ENCODE assay signal across 1 cellular context in genomic region chr16:80540516-80541305, GRCh38.
TF ChIP-seq lines count a peak whose summit lies in the region.

Gene DYNLRB2 (plus strand): TSS chr16:80540993. CDS start chr16:80541077, 84 bp downstream.

TF ChIP-seq in K562, 482 proteins besides CTCF, POLR2A, EP300 and RAD21 (continued from another document and continues in another):
- TF ChIP-seq, protein P1, sequence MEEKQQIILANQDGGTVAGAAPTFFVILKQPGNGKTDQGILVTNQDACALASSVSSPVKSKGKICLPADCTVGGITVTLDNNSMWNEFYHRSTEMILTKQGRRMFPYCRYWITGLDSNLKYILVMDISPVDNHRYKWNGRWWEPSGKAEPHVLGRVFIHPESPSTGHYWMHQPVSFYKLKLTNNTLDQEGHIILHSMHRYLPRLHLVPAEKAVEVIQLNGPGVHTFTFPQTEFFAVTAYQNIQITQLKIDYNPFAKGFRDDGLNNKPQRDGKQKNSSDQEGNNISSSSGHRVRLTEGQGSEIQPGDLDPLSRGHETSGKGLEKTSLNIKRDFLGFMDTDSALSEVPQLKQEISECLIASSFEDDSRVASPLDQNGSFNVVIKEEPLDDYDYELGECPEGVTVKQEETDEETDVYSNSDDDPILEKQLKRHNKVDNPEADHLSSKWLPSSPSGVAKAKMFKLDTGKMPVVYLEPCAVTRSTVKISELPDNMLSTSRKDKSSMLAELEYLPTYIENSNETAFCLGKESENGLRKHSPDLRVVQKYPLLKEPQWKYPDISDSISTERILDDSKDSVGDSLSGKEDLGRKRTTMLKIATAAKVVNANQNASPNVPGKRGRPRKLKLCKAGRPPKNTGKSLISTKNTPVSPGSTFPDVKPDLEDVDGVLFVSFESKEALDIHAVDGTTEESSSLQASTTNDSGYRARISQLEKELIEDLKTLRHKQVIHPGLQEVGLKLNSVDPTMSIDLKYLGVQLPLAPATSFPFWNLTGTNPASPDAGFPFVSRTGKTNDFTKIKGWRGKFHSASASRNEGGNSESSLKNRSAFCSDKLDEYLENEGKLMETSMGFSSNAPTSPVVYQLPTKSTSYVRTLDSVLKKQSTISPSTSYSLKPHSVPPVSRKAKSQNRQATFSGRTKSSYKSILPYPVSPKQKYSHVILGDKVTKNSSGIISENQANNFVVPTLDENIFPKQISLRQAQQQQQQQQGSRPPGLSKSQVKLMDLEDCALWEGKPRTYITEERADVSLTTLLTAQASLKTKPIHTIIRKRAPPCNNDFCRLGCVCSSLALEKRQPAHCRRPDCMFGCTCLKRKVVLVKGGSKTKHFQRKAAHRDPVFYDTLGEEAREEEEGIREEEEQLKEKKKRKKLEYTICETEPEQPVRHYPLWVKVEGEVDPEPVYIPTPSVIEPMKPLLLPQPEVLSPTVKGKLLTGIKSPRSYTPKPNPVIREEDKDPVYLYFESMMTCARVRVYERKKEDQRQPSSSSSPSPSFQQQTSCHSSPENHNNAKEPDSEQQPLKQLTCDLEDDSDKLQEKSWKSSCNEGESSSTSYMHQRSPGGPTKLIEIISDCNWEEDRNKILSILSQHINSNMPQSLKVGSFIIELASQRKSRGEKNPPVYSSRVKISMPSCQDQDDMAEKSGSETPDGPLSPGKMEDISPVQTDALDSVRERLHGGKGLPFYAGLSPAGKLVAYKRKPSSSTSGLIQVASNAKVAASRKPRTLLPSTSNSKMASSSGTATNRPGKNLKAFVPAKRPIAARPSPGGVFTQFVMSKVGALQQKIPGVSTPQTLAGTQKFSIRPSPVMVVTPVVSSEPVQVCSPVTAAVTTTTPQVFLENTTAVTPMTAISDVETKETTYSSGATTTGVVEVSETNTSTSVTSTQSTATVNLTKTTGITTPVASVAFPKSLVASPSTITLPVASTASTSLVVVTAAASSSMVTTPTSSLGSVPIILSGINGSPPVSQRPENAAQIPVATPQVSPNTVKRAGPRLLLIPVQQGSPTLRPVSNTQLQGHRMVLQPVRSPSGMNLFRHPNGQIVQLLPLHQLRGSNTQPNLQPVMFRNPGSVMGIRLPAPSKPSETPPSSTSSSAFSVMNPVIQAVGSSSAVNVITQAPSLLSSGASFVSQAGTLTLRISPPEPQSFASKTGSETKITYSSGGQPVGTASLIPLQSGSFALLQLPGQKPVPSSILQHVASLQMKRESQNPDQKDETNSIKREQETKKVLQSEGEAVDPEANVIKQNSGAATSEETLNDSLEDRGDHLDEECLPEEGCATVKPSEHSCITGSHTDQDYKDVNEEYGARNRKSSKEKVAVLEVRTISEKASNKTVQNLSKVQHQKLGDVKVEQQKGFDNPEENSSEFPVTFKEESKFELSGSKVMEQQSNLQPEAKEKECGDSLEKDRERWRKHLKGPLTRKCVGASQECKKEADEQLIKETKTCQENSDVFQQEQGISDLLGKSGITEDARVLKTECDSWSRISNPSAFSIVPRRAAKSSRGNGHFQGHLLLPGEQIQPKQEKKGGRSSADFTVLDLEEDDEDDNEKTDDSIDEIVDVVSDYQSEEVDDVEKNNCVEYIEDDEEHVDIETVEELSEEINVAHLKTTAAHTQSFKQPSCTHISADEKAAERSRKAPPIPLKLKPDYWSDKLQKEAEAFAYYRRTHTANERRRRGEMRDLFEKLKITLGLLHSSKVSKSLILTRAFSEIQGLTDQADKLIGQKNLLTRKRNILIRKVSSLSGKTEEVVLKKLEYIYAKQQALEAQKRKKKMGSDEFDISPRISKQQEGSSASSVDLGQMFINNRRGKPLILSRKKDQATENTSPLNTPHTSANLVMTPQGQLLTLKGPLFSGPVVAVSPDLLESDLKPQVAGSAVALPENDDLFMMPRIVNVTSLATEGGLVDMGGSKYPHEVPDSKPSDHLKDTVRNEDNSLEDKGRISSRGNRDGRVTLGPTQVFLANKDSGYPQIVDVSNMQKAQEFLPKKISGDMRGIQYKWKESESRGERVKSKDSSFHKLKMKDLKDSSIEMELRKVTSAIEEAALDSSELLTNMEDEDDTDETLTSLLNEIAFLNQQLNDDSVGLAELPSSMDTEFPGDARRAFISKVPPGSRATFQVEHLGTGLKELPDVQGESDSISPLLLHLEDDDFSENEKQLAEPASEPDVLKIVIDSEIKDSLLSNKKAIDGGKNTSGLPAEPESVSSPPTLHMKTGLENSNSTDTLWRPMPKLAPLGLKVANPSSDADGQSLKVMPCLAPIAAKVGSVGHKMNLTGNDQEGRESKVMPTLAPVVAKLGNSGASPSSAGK (IDR thresholded peaks at IDR 0.05), result peak; percentile 93
- TF ChIP-seq ZNF764 (CRISPR knock-in tag; IDR thresholded peaks at IDR 0.05; ENCODE audit: low read depth) (no peak), GMEB1 (CRISPR knock-in tag; IDR thresholded peaks at IDR 0.05) (peak; percentile 17; the same call in 1 of the 2 replicates), GABPA (tag; conservative IDR thresholded peaks at IDR 0.05; ENCODE audit: low read depth) (peak; percentile 93), TGIF2 (CRISPR knock-in tag; IDR thresholded peaks at IDR 0.05) (no peak), EP400 (IDR thresholded peaks at IDR 0.05) (peak; percentile 67), CBX5 (IDR thresholded peaks at IDR 0.05; ENCODE audit: borderline replicate concordance, low read depth) (peak; percentile 57; the same call in 1 of the 2 replicates), TCF7L2 (IDR thresholded peaks at IDR 0.05; ENCODE audit: low read depth, low read length) (no peak), BRF1 (IDR thresholded peaks at IDR 0.05; ENCODE audit: borderline replicate concordance, extremely low read depth, insufficient read length) (no peak), RNF2 (IDR thresholded peaks at IDR 0.05) (peak; percentile 74; the same call in 1 of the 2 replicates), MEIS2 (IDR thresholded peaks at IDR 0.05; ENCODE audit: partially characterized antibody) (peak; percentile 72), SIN3A (IDR thresholded peaks at IDR 0.05; ENCODE audit: borderline replicate concordance in 2 of 2, control insufficient read depth in 1 of 2, low read depth in 2 of 2, low read length in 2 of 2) (peak in 1 of 2 experiments; percentile 63; a peak in 1 of 4 replicates), NFYB (IDR thresholded peaks at IDR 0.05; ENCODE audit: extremely low read depth, insufficient read length) (peak; percentile 6), ETV1 (tag; conservative IDR thresholded peaks at IDR 0.05; ENCODE audit: low read depth) (peak; percentile 78), TOE1 (IDR thresholded peaks at IDR 0.05; ENCODE audit: borderline replicate concordance) (peak; percentile 64; the same call in 1 of the 2 replicates), TOE1 (CRISPR knock-in tag; IDR thresholded peaks at IDR 0.05; ENCODE audit: borderline replicate concordance, low read depth) (no peak), NFE2 (IDR thresholded peaks at IDR 0.05; ENCODE audit: low read depth) (peak; percentile 90), NRF1 (conservative IDR thresholded peaks at IDR 0.05 in 1 of 2, IDR thresholded peaks at IDR 0.05 in 1 of 2) (peak; percentile 93 to 95), STAT5A (IDR thresholded peaks at IDR 0.05; ENCODE audit: borderline replicate concordance, low read length) (no peak), ZNF561 (CRISPR knock-in tag; conservative IDR thresholded peaks at IDR 0.05) (no peak), ZNF551 (CRISPR knock-in tag; IDR thresholded peaks at IDR 0.05) (no peak), HDAC1 (IDR thresholded peaks at IDR 0.05) (peak in 1 of 2 experiments; percentile 64; a peak in 2 of 4 replicates), RBM22 (IDR thresholded peaks at IDR 0.05; ENCODE audit: low read depth, low read length, poor library complexity, severe bottlenecking) (peak; percentile 71), TAL1 (IDR thresholded peaks at IDR 0.05) (no peak), POLR2B (IDR thresholded peaks at IDR 0.05; ENCODE audit: low read depth, partially characterized antibody) (no peak), GTF2A2 (tag; IDR thresholded peaks at IDR 0.05) (no peak), CBX1 (IDR thresholded peaks at IDR 0.05; ENCODE audit: low read depth) (peak; percentile 90; the same call in 1 of the 2 replicates), ATF6 (CRISPR knock-in tag; IDR thresholded peaks at IDR 0.05) (no peak), ELF1 (tag; IDR thresholded peaks at IDR 0.05) (peak; percentile 98), MYC (IDR thresholded peaks at IDR 0.05; ENCODE audit: low read depth, low read length) (peak; percentile 76), MYC (CRISPR knock-in tag; IDR thresholded peaks at IDR 0.05; ENCODE audit: borderline replicate concordance, low read depth) (peak; percentile 56; the same call in 1 of the 2 replicates), KAT2B (IDR thresholded peaks at IDR 0.05; ENCODE audit: low read depth, low read length) (no peak), ZKSCAN1 (IDR thresholded peaks at IDR 0.05; ENCODE audit: low read depth, low read length) (no peak), PYGO2 (tag; IDR thresholded peaks at IDR 0.05) (no peak)
- TF ChIP-seq, protein P2, sequence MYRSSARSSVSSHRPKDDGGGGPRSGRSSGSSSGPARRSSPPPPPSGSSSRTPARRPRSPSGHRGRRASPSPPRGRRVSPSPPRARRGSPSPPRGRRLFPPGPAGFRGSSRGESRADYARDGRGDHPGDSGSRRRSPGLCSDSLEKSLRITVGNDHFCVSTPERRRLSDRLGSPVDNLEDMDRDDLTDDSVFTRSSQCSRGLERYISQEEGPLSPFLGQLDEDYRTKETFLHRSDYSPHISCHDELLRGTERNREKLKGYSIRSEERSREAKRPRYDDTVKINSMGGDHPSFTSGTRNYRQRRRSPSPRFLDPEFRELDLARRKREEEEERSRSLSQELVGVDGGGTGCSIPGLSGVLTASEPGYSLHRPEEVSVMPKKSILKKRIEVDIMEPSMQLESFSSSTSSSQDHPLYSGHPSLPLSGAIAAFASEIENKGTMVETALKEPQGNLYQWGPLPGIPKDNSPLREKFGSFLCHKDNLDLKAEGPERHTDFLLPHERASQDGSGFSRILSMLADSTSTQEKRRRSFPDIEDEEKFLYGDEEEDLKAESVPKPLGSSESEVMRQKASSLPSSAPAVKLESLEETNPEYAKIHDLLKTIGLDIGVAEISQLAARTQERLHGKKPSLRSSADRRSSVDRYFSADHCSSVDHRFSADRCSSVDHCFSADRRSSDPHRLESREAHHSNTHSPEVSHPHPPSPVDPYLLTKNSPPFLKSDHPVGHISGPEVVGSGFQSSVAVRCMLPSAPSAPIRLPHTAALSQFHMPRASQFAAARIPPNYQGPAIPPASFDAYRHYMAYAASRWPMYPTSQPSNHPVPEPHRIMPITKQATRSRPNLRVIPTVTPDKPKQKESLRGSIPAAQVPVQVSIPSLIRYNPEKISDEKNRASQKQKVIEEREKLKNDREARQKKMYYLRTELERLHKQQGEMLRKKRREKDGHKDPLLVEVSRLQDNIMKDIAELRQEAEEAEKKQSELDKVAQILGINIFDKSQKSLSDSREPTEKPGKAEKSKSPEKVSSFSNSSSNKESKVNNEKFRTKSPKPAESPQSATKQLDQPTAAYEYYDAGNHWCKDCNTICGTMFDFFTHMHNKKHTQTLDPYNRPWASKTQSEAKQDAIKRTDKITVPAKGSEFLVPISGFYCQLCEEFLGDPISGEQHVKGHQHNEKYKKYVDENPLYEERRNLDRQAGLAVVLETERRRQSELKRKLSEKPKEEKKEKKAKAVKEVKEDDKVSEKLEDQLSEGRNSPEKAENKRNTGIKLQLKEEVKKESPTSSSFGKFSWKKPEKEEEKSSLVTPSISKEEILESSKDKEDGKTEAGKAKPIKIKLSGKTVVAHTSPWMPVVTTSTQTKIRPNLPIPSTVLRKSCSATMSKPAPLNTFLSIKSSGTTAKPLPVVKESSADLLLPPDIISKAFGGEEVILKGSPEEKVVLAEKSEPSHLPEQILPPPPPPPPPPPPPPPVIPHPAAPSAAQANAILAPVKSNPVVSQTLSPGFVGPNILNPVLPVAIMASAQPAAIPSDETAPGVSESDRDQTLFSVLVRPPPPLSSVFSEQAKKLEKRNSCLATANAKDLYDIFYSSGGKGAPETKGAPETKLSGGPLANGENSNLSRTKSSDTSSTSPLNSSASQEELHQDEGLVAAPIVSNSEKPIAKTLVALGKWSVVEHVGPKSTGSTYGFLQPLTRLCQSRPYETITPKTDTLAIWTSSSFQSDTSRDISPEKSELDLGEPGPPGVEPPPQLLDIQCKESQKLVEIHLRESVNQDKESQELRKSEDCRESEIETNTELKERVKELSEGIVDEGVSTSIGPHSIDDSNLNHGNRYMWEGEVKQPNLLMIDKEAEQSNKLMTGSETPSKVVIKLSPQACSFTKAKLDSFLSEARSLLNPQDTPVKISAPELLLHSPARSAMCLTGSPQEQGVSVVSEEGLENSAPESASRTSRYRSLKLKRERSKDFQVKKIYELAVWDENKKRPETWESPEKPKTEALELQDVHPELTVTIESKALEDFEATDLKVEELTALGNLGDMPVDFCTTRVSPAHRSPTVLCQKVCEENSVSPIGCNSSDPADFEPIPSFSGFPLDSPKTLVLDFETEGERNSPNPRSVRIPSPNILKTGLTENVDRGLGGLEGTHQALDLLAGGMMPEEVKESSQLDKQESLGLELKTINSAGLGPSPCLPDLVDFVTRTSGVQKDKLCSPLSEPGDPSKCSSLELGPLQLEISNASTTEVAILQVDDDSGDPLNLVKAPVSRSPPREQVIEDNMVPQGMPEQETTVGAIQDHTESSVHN (IDR thresholded peaks at IDR 0.05; ENCODE audit: borderline replicate concordance in 1 of 2, low read depth in 1 of 2), result no peak
- TF ChIP-seq, protein P3, sequence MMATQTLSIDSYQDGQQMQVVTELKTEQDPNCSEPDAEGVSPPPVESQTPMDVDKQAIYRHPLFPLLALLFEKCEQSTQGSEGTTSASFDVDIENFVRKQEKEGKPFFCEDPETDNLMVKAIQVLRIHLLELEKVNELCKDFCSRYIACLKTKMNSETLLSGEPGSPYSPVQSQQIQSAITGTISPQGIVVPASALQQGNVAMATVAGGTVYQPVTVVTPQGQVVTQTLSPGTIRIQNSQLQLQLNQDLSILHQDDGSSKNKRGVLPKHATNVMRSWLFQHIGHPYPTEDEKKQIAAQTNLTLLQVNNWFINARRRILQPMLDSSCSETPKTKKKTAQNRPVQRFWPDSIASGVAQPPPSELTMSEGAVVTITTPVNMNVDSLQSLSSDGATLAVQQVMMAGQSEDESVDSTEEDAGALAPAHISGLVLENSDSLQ (IDR thresholded peaks at IDR 0.05), result no peak
